ENCODE assay signal across 31 cellular contexts in genomic region chr20:42741906-42742305, GRCh38.
"Had no signal": no experiment of that assay in that cellular context is flagged by ENCODE, and none has a peak within 500 bp of the region (broad histone marks: within the 10 kb centered on the region; RNA-seq: fewer than 3 reads in every experiment).

No MANE protein-coding gene starts in this region.

- H3K27me3 ChIP-seq: body of pancreas, brain microvascular endothelial cell, breast epithelium had no signal

- FAIRE-seq: astrocyte had no signal

- H3K36me3 ChIP-seq: brain microvascular endothelial cell, breast epithelium, WERI-Rb-1 had no signal

- H3K9me3 ChIP-seq: breast epithelium had no signal

- H3K4me1 ChIP-seq: body of pancreas had no signal

- H3K27ac ChIP-seq: body of pancreas, brain microvascular endothelial cell, breast epithelium, WERI-Rb-1 had no signal

- DNase-seq: activated CD4-positive, alpha-beta memory T cell treated with anti-CD3 and anti-CD28 coated beads, Interleukin-2, amount 10 ng/mL, durations not matched to agents 7 days and 5 days; activated CD4-positive, alpha-beta T cell treated with anti-CD3 and anti-CD28 coated beads for 1 hour; activated CD4-positive, alpha-beta T cell treated with anti-CD3 and anti-CD28 coated beads for 36 hours; activated CD4-positive, alpha-beta T cell treated with anti-CD3 and anti-CD28 coated beads for 48 hours; activated CD4-positive, alpha-beta T cell treated with anti-CD3 and anti-CD28 coated beads, Interleukin-2, amount 10 ng/mL, durations not matched to agents 7 days and 5 days; activated CD4-positive, alpha-beta T cell treated with anti-CD3 and anti-CD28 coated beads, Interleukin-2, amount 50 U/mL, for 48 hours; activated CD4-positive, CD25-positive, alpha-beta regulatory T cell; activated CD8-positive, alpha-beta memory T cell treated with anti-CD3 and anti-CD28 coated beads for 24 hours; activated CD8-positive, alpha-beta memory T cell treated with anti-CD3 and anti-CD28 coated beads, Interleukin-2, amount 10 ng/mL, durations not matched to agents 7 days and 5 days; activated CD8-positive, alpha-beta memory T cell treated with anti-CD3 and anti-CD28 coated beads, Interleukin-2, amount 50 U/mL, for 48 hours; activated CD8-positive, alpha-beta T cell treated with anti-CD3 and anti-CD28 coated beads, Interleukin-2, amount 10 ng/mL, durations not matched to agents 7 days and 5 days; activated effector memory CD4-positive, alpha-beta T cell treated with Interleukin-2 at 50 U/mL for 16 hours; activated gamma-delta T cell; activated naive CD4-positive, alpha-beta T cell treated with anti-CD3 and anti-CD28 coated beads, Interleukin-2, amount 10 ng/mL, durations not matched to agents 7 days and 5 days; activated naive CD4-positive, alpha-beta T cell treated with Interleukin-2 at 50 U/mL for 16 hours; activated naive CD8-positive, alpha-beta T cell treated with anti-CD3 and anti-CD28 coated beads, Interleukin-2, amount 10 ng/mL, durations not matched to agents 7 days and 5 days; activated naive CD8-positive, alpha-beta T cell treated with anti-CD3 and anti-CD28 coated beads, Interleukin-2, amount 50 U/mL, for 24 hours; activated T-cell treated with anti-CD3 and anti-CD28 coated beads, Interleukin-2, amount 50 U/mL, for 24 hours; activated T-cell treated with anti-CD3 and anti-CD28 coated beads, Interleukin-2, amount 50 U/mL, for 48 hours; aorta; body of pancreas; brain microvascular endothelial cell; central memory CD4-positive, alpha-beta T cell; T-helper 1 cell; T-helper 2 cell; T-helper 9 cell; WERI-Rb-1 had no signal

- ATAC-seq: activated CD4-positive, alpha-beta T cell treated with anti-CD3 and anti-CD28 coated beads for 36 hours; activated CD4-positive, CD25-positive, alpha-beta regulatory T cell treated with anti-CD3 and anti-CD28 coated beads, Interleukin-2, amount 50 U/mL, for 24 hours; activated CD8-positive, alpha-beta memory T cell treated with anti-CD3 and anti-CD28 coated beads, Interleukin-2, amount 10 ng/mL, durations not matched to agents 7 days and 5 days; activated CD8-positive, alpha-beta T cell treated with anti-CD3 and anti-CD28 coated beads, Interleukin-2, amount 10 ng/mL, durations not matched to agents 7 days and 5 days; activated naive CD8-positive, alpha-beta T cell treated with anti-CD3 and anti-CD28 coated beads, Interleukin-2, amount 50 U/mL, for 24 hours; body of pancreas; WTC11 had no signal

- H3K4me3 ChIP-seq: body of pancreas, breast epithelium had no signal
